19 cellular contexts compared by ENCODE assay signal in genomic region chr10:28095791-28096367, GRCh38.
DNase-seq lines count a peak whose midpoint lies in the region; FAIRE-seq and TF ChIP-seq lines count a peak whose summit lies in the region.
"Had no signal": no experiment of that assay in that cellular context is flagged by ENCODE, and none has a peak within 500 bp of the region (broad histone marks: within the 10 kb centered on the region; RNA-seq: fewer than 3 reads in every experiment).

No MANE protein-coding gene starts in this region.

- dilution Hi-C loops in endothelial cell of umbilical vein (cut with MboI; ENCODE audit: extremely low pct_ligation_motif_present, low sequenced_read_pairs), result no loop called here

- no peaks in the 10 kb centered on the region for H4K20me1 ChIP-seq in endothelial cell of umbilical vein (replicated peaks; ENCODE audit: control insufficient read depth, extremely low read depth, insufficient read depth, low read length)

- CTCF ChIA-PET in endothelial cell of umbilical vein (lab: Charles Lee), result interaction anchor here (0.7 to 2.0 kb wide), 10 partner anchors 9 to 354 kb away, joined by 3 to 7 read pairs (median 3); no protein-coding TSS in a partner anchor

- TF ChIP-seq CTCF in endothelial cell of umbilical vein (IDR thresholded peaks at IDR 0.05; ENCODE audit: extremely low read depth in 1 of 2, insufficient read depth in 1 of 2, low read depth in 1 of 2, low read length in 2 of 2), result no peak
- no peak for TF ChIP-seq CTCF in vagina (IDR thresholded peaks at IDR 0.05)

- POLR2A ChIA-PET in endothelial cell of umbilical vein (lab: Charles Lee), result interaction anchor here (1.2 kb wide), 1 partner anchor 43 kb away, joined by 3 read pairs; no protein-coding TSS in a partner anchor

- no TSS peak for BruUV-seq in endothelial cell of umbilical vein (replicated peaks; lab: Mats Ljungman, UMichigan)

- peak; percentile 13 for DNase-seq in GM03348 (ENCODE audit: low spot score)
- peak; percentile 31 for DNase-seq in M059J (ENCODE audit: low read depth)
- DNase-seq in endothelial cell of umbilical vein (ENCODE audit: low read depth, low spot score), result peak; percentile 78
- no peak for DNase-seq in EL
- DNase-seq in vagina (ENCODE audit: extremely low spot score in 2 of 2), result no peak
- no peak for DNase-seq in HPDE6-E6E7 (ENCODE audit: extremely low spot score)
- DNase-seq in stimulated activated CD4-positive, alpha-beta T cell treated with anti-CD3 and anti-CD28 coated beads, Interleukin-1b, Interleukin-23, amount 100 ng/mL, for 48 hours, result no peak
- DNase-seq: Caco-2; H7; NCI-H1048; NCI-H146; NCI-H2081 treated with DMSO at 0.1 percent for 48 hours; NCI-H524 treated with DMSO at 0.1 percent for 48 hours; NK-92 treated with Interleukin-12 subunit alpha and Interleukin-12 subunit beta, amount 100 ng/mL, for 24 hours; PC-9; T-helper 1 cell had no signal

- peak overlapping the region; percentile 88 for H3K9ac ChIP-seq in endothelial cell of umbilical vein (replicated peaks; ENCODE audit: extremely low read depth, insufficient read depth, low read length)

- H3K9me1 ChIP-seq in endothelial cell of umbilical vein (replicated peaks; ENCODE audit: control insufficient read depth, extremely low read depth, insufficient read depth, low read length), result no peaks in the 10 kb centered on the region

- no peak for TF ChIP-seq POLR2A in endothelial cell of umbilical vein (IDR thresholded peaks at IDR 0.05; ENCODE audit: low read depth, low read length)
- TF ChIP-seq POLR2A in vagina (IDR thresholded peaks at IDR 0.05), result no peak

- H3K36me3 ChIP-seq in endothelial cell of umbilical vein (ENCODE audit: control insufficient read depth in 2 of 2, extremely low read depth in 1 of 2, insufficient read depth in 2 of 2, low read length in 2 of 2) (no peaks in the 10 kb centered on the region), vagina (no peaks in the 10 kb centered on the region)

- H3K4me3 ChIP-seq in endothelial cell of umbilical vein (replicated peaks in 1 of 3; ENCODE audit: insufficient read depth in 1 of 3, low read depth in 1 of 3, low read length in 3 of 3) (peak overlapping the region in 2 of 3 experiments; percentile 23 to 54), vagina (no peak overlapping the region)
- H3K4me3 ChIP-seq: PC-9 had no signal

- no peaks in the 10 kb centered on the region for H3K27me3 ChIP-seq in endothelial cell of umbilical vein (ENCODE audit: control insufficient read depth in 2 of 2, insufficient read depth in 2 of 2, low read length in 2 of 2)
- no peaks in the 10 kb centered on the region for H3K27me3 ChIP-seq in vagina

- no peak for FAIRE-seq in endothelial cell of umbilical vein (lab: Jason Lieb, UNC)
- FAIRE-seq: G401.6, GM12892, HTR-8/SVneo had no signal

- H3K27ac ChIP-seq in endothelial cell of umbilical vein (ENCODE audit: insufficient read depth, low read depth, low read length), result peak overlapping the region; percentile 77
- H3K27ac ChIP-seq in vagina, result no peak overlapping the region
- H3K27ac ChIP-seq: PC-9 had no signal

- H2AFZ ChIP-seq in endothelial cell of umbilical vein (ENCODE audit: low read depth, low read length), result peak overlapping the region; percentile 90
- H2AFZ ChIP-seq: PC-9 had no signal

- H3K4me1 ChIP-seq in endothelial cell of umbilical vein (ENCODE audit: control insufficient read depth, extremely low read depth, insufficient read depth, low read length), result peaks cover 30% of the 10 kb centered on the region
- no peaks in the 10 kb centered on the region for H3K4me1 ChIP-seq in vagina
- H3K4me1 ChIP-seq: Caco-2 had no signal

- intact Hi-C loops in endothelial cell of umbilical vein (cut with micrococcal nuclease), result no loop called here
- intact Hi-C loops in vagina (cut with DNase I), result no loop called here

- no peaks in the 10 kb centered on the region for H3K79me2 ChIP-seq in endothelial cell of umbilical vein (ENCODE audit: control insufficient read depth, insufficient read depth, low read length)

- H3K9me3 ChIP-seq in endothelial cell of umbilical vein (replicated peaks; ENCODE audit: control insufficient read depth, insufficient read depth, low read length) (no peaks in the 10 kb centered on the region), vagina (no peaks in the 10 kb centered on the region)
- H3K9me3 ChIP-seq: Caco-2 had no signal

- H3K4me2 ChIP-seq in endothelial cell of umbilical vein (ENCODE audit: insufficient read depth, low read length), result peak overlapping the region; percentile 97
- H3K4me2 ChIP-seq: PC-9 had no signal

TF ChIP-seq in endothelial cell of umbilical vein, 7 proteins besides CTCF, POLR2A, EP300 and RAD21:
- TF ChIP-seq EZH2 (IDR thresholded peaks at IDR 0.05; ENCODE audit: borderline replicate concordance, low read depth, low read length, severe bottlenecking), result no peak
- TF ChIP-seq JUN (IDR thresholded peaks at IDR 0.05; ENCODE audit: borderline replicate concordance, insufficient read depth, insufficient read length, low read depth), result no peak
- no peak for TF ChIP-seq GATA2 (IDR thresholded peaks at IDR 0.05; ENCODE audit: insufficient read depth, insufficient read length, low read depth, low read length)
- TF ChIP-seq, protein P1, sequence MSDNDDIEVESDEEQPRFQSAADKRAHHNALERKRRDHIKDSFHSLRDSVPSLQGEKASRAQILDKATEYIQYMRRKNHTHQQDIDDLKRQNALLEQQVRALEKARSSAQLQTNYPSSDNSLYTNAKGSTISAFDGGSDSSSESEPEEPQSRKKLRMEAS (IDR thresholded peaks at IDR 0.05; ENCODE audit: insufficient read depth, insufficient read length), result no peak
- TF ChIP-seq POLR2AphosphoS5 (IDR thresholded peaks at IDR 0.05; ENCODE audit: insufficient read depth, low read depth, low read length), result no peak
- TF ChIP-seq MYC (IDR thresholded peaks at IDR 0.05; ENCODE audit: low read depth, low read length), result no peak
- no peak for TF ChIP-seq FOS (IDR thresholded peaks at IDR 0.05; ENCODE audit: borderline replicate concordance, insufficient read depth, low read length)

Comparison
In these comparisons a context has a peak if more than half of its experiments do, and no peak if none do; other contexts are left out.
1. DNase-seq: peak in GM03348 (single experiment), M059J (single experiment) and endothelial cell of umbilical vein (single experiment); none in EL (single experiment), vagina (0 of 2), HPDE6-E6E7 (single experiment) and stimulated activated CD4-positive, alpha-beta T cell treated with anti-CD3 and anti-CD28 coated beads, Interleukin-1b, Interleukin-23, amount 100 ng/mL, for 48 hours (single experiment).
2. H3K4me3 ChIP-seq: peak in endothelial cell of umbilical vein (2 of 3); none in vagina (0 of 2).